8 cellular contexts compared by ENCODE assay signal in the genomic region with DNA sequence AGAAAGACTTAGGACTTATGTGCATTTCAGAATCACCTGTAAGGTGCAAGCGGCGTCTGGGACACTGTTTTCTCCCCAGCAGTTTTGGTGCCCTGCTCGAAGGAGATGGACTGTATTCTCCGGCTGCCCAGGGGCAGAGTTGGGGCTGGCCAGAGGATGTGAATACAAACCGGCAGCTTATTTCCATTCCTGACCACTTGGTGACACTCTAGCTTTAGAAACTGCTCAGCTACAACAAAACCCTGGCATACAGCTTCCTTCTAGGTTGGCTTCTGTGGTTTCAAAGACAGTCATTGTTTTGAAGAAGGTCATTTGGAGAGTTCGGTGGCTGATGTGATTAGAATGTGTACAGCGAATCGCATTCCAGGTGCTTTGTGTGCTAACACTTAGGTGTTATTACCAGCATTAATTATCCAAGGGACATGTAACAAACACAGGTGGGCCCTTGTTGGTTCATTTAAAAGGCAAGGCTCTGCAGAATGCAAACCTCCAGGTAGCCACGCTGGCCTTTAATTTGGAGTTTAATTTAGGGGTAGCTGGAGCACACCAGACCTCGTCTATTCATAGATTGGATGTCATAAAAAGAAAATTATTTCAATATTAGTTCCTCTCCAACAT.
DNase-seq lines count a peak whose midpoint lies in the region; ATAC-seq and TF ChIP-seq lines count a peak whose summit lies in the region.

No MANE protein-coding gene starts in this region.

- H2AFZ ChIP-seq in SU-DHL-6 (ENCODE audit: low read depth, low read length, severe bottlenecking) (no peak overlapping the region), fibroblast of lung (ENCODE audit: low read length) (no peak overlapping the region)

- no peaks in the 10 kb centered on the region for H3K79me2 ChIP-seq in SU-DHL-6 (ENCODE audit: insufficient read depth, low read length)
- H3K79me2 ChIP-seq in fibroblast of lung (ENCODE audit: control insufficient read depth, insufficient read depth, low read length), result no peaks in the 10 kb centered on the region

- TF ChIP-seq CTCF in SU-DHL-6 (IDR thresholded peaks at IDR 0.05; ENCODE audit: insufficient read depth, low read length, poor library complexity, severe bottlenecking) (peak; percentile 42), fibroblast of lung (conservative IDR thresholded peaks at IDR 0.05 in 1 of 2, IDR thresholded peaks at IDR 0.05 in 1 of 2; ENCODE audit: low read depth in 1 of 2, low read length in 2 of 2) (peak; percentile 83 to 86), nephron progenitor cell (IDR thresholded peaks at IDR 0.05) (peak; percentile 74)

- no peaks in the 10 kb centered on the region for H3K9me2 ChIP-seq in SU-DHL-6 (replicated peaks; ENCODE audit: insufficient read depth, low read length)

- peaks cover 7% of the 10 kb centered on the region for H3K27me3 Mint-ChIP-seq in nephron progenitor cell (ENCODE audit: low read depth, poor library complexity)

- H3K4me2 ChIP-seq in SU-DHL-6 (ENCODE audit: low read depth, low read length, poor library complexity, severe bottlenecking) (no peak overlapping the region), fibroblast of lung (ENCODE audit: extremely low read depth, insufficient read depth, low read length) (no peak overlapping the region)

- in situ Hi-C loops in ACHN (cut with HindIII; ENCODE audit: low pct_ligation_motif_present, low pct_unique_long_range_greater_than_20kb, low sequenced_read_pairs), result no loop called here

- no peaks in the 10 kb centered on the region for H3K4me1 ChIP-seq in fibroblast of lung (ENCODE audit: control insufficient read depth, extremely low read depth, insufficient read depth, low read length)

- no peaks in the 10 kb centered on the region for H3K36me3 ChIP-seq in SU-DHL-6 (ENCODE audit: low read length)
- H3K36me3 ChIP-seq in fibroblast of lung (ENCODE audit: control insufficient read depth, insufficient read depth, low read length), result no peaks in the 10 kb centered on the region

- peaks cover 22% of the 10 kb centered on the region for H3K4me1 Mint-ChIP-seq in nephron progenitor cell

- no peak overlapping the region for H3K27ac Mint-ChIP-seq in nephron progenitor cell

- no peak overlapping the region for H3K9ac ChIP-seq in SU-DHL-6 (ENCODE audit: low read length)
- H3K9ac ChIP-seq in fibroblast of lung (ENCODE audit: insufficient read depth, low read length), result no peak overlapping the region

- H3K36me3 Mint-ChIP-seq in nephron progenitor cell (ENCODE audit: low read depth), result no peaks in the 10 kb centered on the region

- H3F3A ChIP-seq in SU-DHL-6 (ENCODE audit: insufficient read depth), result no peaks in the 10 kb centered on the region

- H3K9me3 Mint-ChIP-seq in nephron progenitor cell, result no peaks in the 10 kb centered on the region

- no peaks in the 10 kb centered on the region for H4K20me1 ChIP-seq in SU-DHL-6 (ENCODE audit: low read depth, low read length)
- H4K20me1 ChIP-seq in fibroblast of lung (ENCODE audit: control insufficient read depth, extremely low read depth, insufficient read depth, low read length), result no peaks in the 10 kb centered on the region

- no peaks in the 10 kb centered on the region for H3K9me3 ChIP-seq in SU-DHL-6 (ENCODE audit: insufficient read depth, low read length)
- H3K9me3 ChIP-seq in fibroblast of lung (ENCODE audit: control insufficient read depth, insufficient read depth, low read depth, low read length), result no peaks in the 10 kb centered on the region

- no peak overlapping the region for H3K4me3 Mint-ChIP-seq in nephron progenitor cell

- ATAC-seq in GM18498 (IDR thresholded peaks at IDR 0.05; ENCODE audit: unreplicated experiment) (peak; percentile 98), HG02642 (IDR thresholded peaks at IDR 0.05; ENCODE audit: poor library complexity, unreplicated experiment) (peak; percentile 95)

- DNase-seq in ACHN (peak; percentile 50), MV-4-11 (lab: John Stamatoyannopoulos, UW) (peak; percentile 74), fibroblast of lung (ENCODE audit: low read depth in 2 of 2) (peak; percentile 83 to 91), nephron progenitor cell (peak; percentile 49), OCI-M2 (lab: John Stamatoyannopoulos, UW; ENCODE audit: unreplicated experiment) (no peak)

- no peak overlapping the region for H3K27ac ChIP-seq in SU-DHL-6 (ENCODE audit: low read depth, low read length)
- no peak overlapping the region for H3K27ac ChIP-seq in fibroblast of lung (ENCODE audit: insufficient read depth, low read length)

- H3K4me3 ChIP-seq in SU-DHL-6 (ENCODE audit: insufficient read depth, low read length, poor library complexity, severe bottlenecking) (no peak overlapping the region), fibroblast of lung (replicated peaks in 1 of 4; ENCODE audit: control extremely low read depth in 1 of 4, insufficient read depth in 1 of 4, low read depth in 3 of 4, low read length in 4 of 4) (no peak overlapping the region)

- H3K27me3 ChIP-seq in SU-DHL-6 (ENCODE audit: low read length) (peaks cover 4% of the 10 kb centered on the region; the same call in 1 of the 2 replicates), fibroblast of lung (ENCODE audit: control insufficient read depth, insufficient read depth, low read length) (no peaks in the 10 kb centered on the region)
